ENCODE assay signal across 9 cellular contexts in the genomic region with DNA sequence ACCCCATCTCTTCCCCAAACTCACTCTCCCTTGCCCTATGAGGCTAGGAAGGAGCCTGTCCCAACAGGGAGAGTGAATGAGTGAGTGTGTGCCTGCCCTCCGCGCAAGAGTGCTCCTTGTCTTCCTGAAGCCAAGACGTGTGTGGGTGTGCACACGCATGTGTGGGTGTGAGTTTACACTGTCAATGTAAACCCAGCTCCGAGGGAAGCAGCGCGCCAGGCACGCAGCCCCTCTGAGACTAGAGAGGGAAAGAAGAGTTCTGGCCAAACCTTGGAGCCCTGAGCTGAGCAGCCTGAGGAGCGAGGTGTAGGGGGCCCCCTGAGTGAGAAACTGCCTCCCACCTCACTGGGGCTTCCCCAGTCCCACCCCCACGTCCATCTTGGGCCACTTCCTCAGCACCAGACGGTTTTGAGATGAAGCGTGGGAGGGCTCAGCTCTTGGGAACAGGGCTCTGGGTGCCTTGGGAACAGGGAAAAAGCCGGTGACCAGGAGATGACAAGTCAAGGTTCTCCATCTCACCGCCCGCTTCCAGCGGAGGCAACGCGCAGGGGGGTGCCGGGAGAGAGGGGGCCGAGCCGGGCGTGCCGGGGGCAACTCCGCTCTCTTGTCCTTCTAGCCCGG. TPM values are rescaled to one million over a fixed set of nuclear protein-coding genes. Genes with fewer than 3 reads are reported as not detected.
DNase-seq lines count a peak whose midpoint lies in the region; ATAC-seq and TF ChIP-seq lines count a peak whose summit lies in the region.
"Had no signal": no experiment of that assay in that cellular context is flagged by ENCODE, and none has a peak within 500 bp of the region (broad histone marks: within the 10 kb centered on the region; RNA-seq: fewer than 3 reads in every experiment).

No MANE protein-coding gene starts in this region.

- H3K27me3 ChIP-seq in CD8-positive, alpha-beta T cell (ENCODE audit: insufficient read depth, low read length) = peaks cover 50% of the 10 kb centered on the region

- no peaks in the 10 kb centered on the region for H3K9me3 Mint-ChIP-seq in activated T-helper 17 cell treated with anti-CD3 and anti-CD28 coated beads, Interleukin-2, amount 50 U/mL, for 72 hours
- H3K9me3 Mint-ChIP-seq in CD8-positive, alpha-beta T cell = no peaks in the 10 kb centered on the region

- H3K27me3 Mint-ChIP-seq in activated T-helper 17 cell treated with anti-CD3 and anti-CD28 coated beads, Interleukin-2, amount 50 U/mL, for 72 hours = peaks cover 59% of the 10 kb centered on the region
- peaks cover 79% of the 10 kb centered on the region for H3K27me3 Mint-ChIP-seq in CD8-positive, alpha-beta T cell (ENCODE audit: low read depth)

- intact Hi-C loops in left ventricle myocardium superior (cut with micrococcal nuclease) = no loop called here
- intact Hi-C loops in posterior vena cava (cut with DNase I) = no loop called here
- intact Hi-C loops in CD8-positive, alpha-beta T cell (cut with DNase I, micrococcal nuclease) = no loop called here

- no peak overlapping the region for H3K4me3 ChIP-seq in CD8-positive, alpha-beta T cell (ENCODE audit: low read depth, low read length)

- H3K27ac Mint-ChIP-seq in activated T-helper 17 cell treated with anti-CD3 and anti-CD28 coated beads, Interleukin-2, amount 50 U/mL, for 72 hours = no peak overlapping the region
- H3K27ac Mint-ChIP-seq in CD8-positive, alpha-beta T cell = no peak overlapping the region

- POLR2A ChIA-PET in CD8-positive, alpha-beta T cell (lab: Charles Lee) = no interaction called here

- H3K9me3 ChIP-seq in CD8-positive, alpha-beta T cell (ENCODE audit: low read length) = no peaks in the 10 kb centered on the region

- CTCF ChIA-PET in CD8-positive, alpha-beta T cell (lab: Charles Lee) = no interaction called here

- TF ChIP-seq CTCF in CD8-positive, alpha-beta T cell (IDR thresholded peaks at IDR 0.05) = no peak

- H3K36me3 Mint-ChIP-seq in activated T-helper 17 cell treated with anti-CD3 and anti-CD28 coated beads, Interleukin-2, amount 50 U/mL, for 72 hours (ENCODE audit: low read depth) = peaks cover 10% of the 10 kb centered on the region
- H3K36me3 Mint-ChIP-seq in CD8-positive, alpha-beta T cell = no peaks in the 10 kb centered on the region

- H3K4me1 Mint-ChIP-seq in activated T-helper 17 cell treated with anti-CD3 and anti-CD28 coated beads, Interleukin-2, amount 50 U/mL, for 72 hours = peaks cover 22% of the 10 kb centered on the region
- peaks cover 36% of the 10 kb centered on the region for H3K4me1 Mint-ChIP-seq in CD8-positive, alpha-beta T cell (ENCODE audit: low read depth)

- H3K4me1 ChIP-seq in CD8-positive, alpha-beta T cell (ENCODE audit: insufficient read depth, low read length) = peaks cover 43% of the 10 kb centered on the region

- no peak overlapping the region for H3K27ac ChIP-seq in CD8-positive, alpha-beta T cell (ENCODE audit: low read depth, low read length)

- H3K4me3 Mint-ChIP-seq in activated T-helper 17 cell treated with anti-CD3 and anti-CD28 coated beads, Interleukin-2, amount 50 U/mL, for 72 hours = peak overlapping the region; percentile 33
- H3K4me3 Mint-ChIP-seq in CD8-positive, alpha-beta T cell = no peak overlapping the region

- H3K36me3 ChIP-seq in CD8-positive, alpha-beta T cell (ENCODE audit: insufficient read depth, low read length) = no peaks in the 10 kb centered on the region

- ATAC-seq in activated T-helper 17 cell treated with anti-CD3 and anti-CD28 coated beads, Interleukin-2, amount 50 U/mL, for 72 hours (replicated peaks) = no peak
- ATAC-seq in left ventricle myocardium superior = no peak
- no peak for ATAC-seq in CD8-positive, alpha-beta T cell
- ATAC-seq in GM21576 (IDR thresholded peaks at IDR 0.05; ENCODE audit: unreplicated experiment) = no peak

- DNase-seq in ELF-1 (ENCODE audit: low read depth, low spot score) (peak; percentile 57), left ventricle myocardium superior (peak; percentile 28), posterior vena cava (ENCODE audit: low spot score) (peak; percentile 80), HCEC 1CT (no peak), NOMO-1 (lab: John Stamatoyannopoulos, UW; ENCODE audit: unreplicated experiment in 2 of 2) (no peak)
- no peak for DNase-seq in CD8-positive, alpha-beta T cell

RNA-seq across cellular contexts. Expression of gene MECOM, which starts 5.1 kb away (rescaled TPM):
- total RNA-seq in activated T-helper 17 cell treated with anti-CD3 and anti-CD28 coated beads, Interleukin-2, amount 50 U/mL, for 72 hours = not detected
- total RNA-seq in left ventricle myocardium superior = 16.3 TPM
- 10 to 100 TPM; 18.3 to 26.6 TPM for total RNA-seq in posterior vena cava
- not detected for total RNA-seq in CD8-positive, alpha-beta T cell
- total RNA-seq: T-helper 2 cell treated with Interferon-gamma antibody and Interleukin-4, amounts not matched to agents 100 ng/mL and 5 ng/mL, for 36 hours had no signal

Comparison
In these comparisons a context has a peak if more than half of its experiments do, and no peak if none do; other contexts are left out.
1. DNase-seq: peak in ELF-1 (single experiment), left ventricle myocardium superior (single experiment) and posterior vena cava (single experiment); none in HCEC 1CT (single experiment), CD8-positive, alpha-beta T cell (0 of 7) and NOMO-1 (0 of 2).
2. RNA of gene MECOM, which starts 5.1 kb away (total RNA-seq): 18.3 to 26.6 TPM in posterior vena cava and 16.3 TPM in left ventricle myocardium superior (single experiment); not detected in activated T-helper 17 cell treated with anti-CD3 and anti-CD28 coated beads, Interleukin-2, amount 50 U/mL, for 72 hours and not detected in CD8-positive, alpha-beta T cell; every median in the first group is over 10 times any median in the second.